ENCODE assay signal across 8 cellular contexts in genomic region chr22:33579448-33580093, GRCh38.
A peak's percentile ranks its signal among the peaks of the same experiment; 100 is the strongest.
DNase-seq lines count a peak whose midpoint lies in the region; ATAC-seq, FAIRE-seq and TF ChIP-seq lines count a peak whose summit lies in the region.

No MANE protein-coding gene starts in this region.

- H3K4me1 Mint-ChIP-seq in natural killer cell treated with Interleukin-12 subunit alpha and Interleukin-12 subunit beta and Interleukin-15 and Interleukin-18, amount 100 ng/mL, for 72 hours (ENCODE audit: low read depth in 2 of 2) = no peaks in the 10 kb centered on the region

- H3K27me3 Mint-ChIP-seq in natural killer cell treated with Interleukin-12 subunit alpha and Interleukin-12 subunit beta and Interleukin-15 and Interleukin-18, amount 100 ng/mL, for 72 hours = no peaks in the 10 kb centered on the region

- H3K9me3 Mint-ChIP-seq in natural killer cell treated with Interleukin-12 subunit alpha and Interleukin-12 subunit beta and Interleukin-15 and Interleukin-18, amount 100 ng/mL, for 72 hours = no peaks in the 10 kb centered on the region

- H3K27ac Mint-ChIP-seq in natural killer cell treated with Interleukin-12 subunit alpha and Interleukin-12 subunit beta and Interleukin-15 and Interleukin-18, amount 100 ng/mL, for 72 hours = no peak overlapping the region

- DNase-seq in 8988T = peak; percentile 19
- peak; percentile 82 for DNase-seq in ELF-1 (ENCODE audit: low read depth, low spot score)
- DNase-seq in LNCaP clone FGC (ENCODE audit: low read depth) = peak; percentile 4
- peak; percentile 60 for DNase-seq in activated CD4-positive, alpha-beta T cell treated with anti-CD3 and anti-CD28 coated beads for 48 hours
- DNase-seq in fibroblast of peridontal ligament (ENCODE audit: extremely low read depth) = peak; percentile 16
- DNase-seq in natural killer cell treated with Interleukin-12 subunit alpha and Interleukin-12 subunit beta and Interleukin-15 and Interleukin-18, amount 100 ng/mL, for 72 hours (ENCODE audit: low spot score) = no peak
- DNase-seq in HTR-8/SVneo (ENCODE audit: insufficient read length, low spot score) = no peak

- no peaks in the 10 kb centered on the region for H3K36me3 Mint-ChIP-seq in natural killer cell treated with Interleukin-12 subunit alpha and Interleukin-12 subunit beta and Interleukin-15 and Interleukin-18, amount 100 ng/mL, for 72 hours

- no peak overlapping the region for H3K4me3 Mint-ChIP-seq in natural killer cell treated with Interleukin-12 subunit alpha and Interleukin-12 subunit beta and Interleukin-15 and Interleukin-18, amount 100 ng/mL, for 72 hours

- peak; percentile 48 to 61 for ATAC-seq in natural killer cell treated with Interleukin-12 subunit alpha and Interleukin-12 subunit beta and Interleukin-15 and Interleukin-18, amount 100 ng/mL, for 72 hours
- no peak for ATAC-seq in HG03108 (IDR thresholded peaks at IDR 0.05; ENCODE audit: unreplicated experiment)

- no peak overlapping the region for H3K4me3 ChIP-seq in LNCaP clone FGC (ENCODE audit: low read depth, low read length)

- peak; percentile 91 for TF ChIP-seq CTCF in LNCaP clone FGC (IDR thresholded peaks at IDR 0.05; ENCODE audit: control insufficient read depth, extremely low read depth, insufficient read depth)

- FAIRE-seq in HTR-8/SVneo (lab: Jason Lieb, UNC) = no peak

Comparison
In these comparisons a context has a peak if more than half of its experiments do, and no peak if none do; other contexts are left out.
1. DNase-seq: peak in 8988T (single experiment), ELF-1 (single experiment), LNCaP clone FGC (single experiment), activated CD4-positive, alpha-beta T cell treated with anti-CD3 and anti-CD28 coated beads for 48 hours (single experiment) and fibroblast of peridontal ligament (single experiment); none in natural killer cell treated with Interleukin-12 subunit alpha and Interleukin-12 subunit beta and Interleukin-15 and Interleukin-18, amount 100 ng/mL, for 72 hours (single experiment) and HTR-8/SVneo (single experiment).